ENCODE assay signal across 2 cellular contexts in the genomic region with DNA sequence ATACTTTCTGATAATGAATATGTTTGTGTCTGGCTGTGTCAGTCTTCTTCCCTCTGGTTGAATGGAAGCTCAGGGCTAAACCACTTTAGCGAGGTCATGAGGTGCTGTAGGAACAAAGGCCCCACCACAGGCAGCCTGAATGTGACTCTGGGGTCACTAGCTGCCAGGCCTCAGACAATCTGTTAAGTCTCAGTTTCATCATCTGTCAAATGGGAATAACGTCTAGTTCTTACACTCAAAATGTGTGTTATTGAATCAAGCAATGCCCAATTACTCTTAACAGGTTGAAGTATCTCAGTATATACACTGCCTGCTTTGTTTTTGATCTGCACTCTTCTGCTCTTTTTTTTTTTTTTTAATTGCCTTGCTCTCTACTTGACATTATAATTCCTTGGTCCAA.
A peak's percentile ranks its signal among the peaks of the same experiment; 100 is the strongest.
TF ChIP-seq lines count a peak whose summit lies in the region.

No MANE protein-coding gene starts in this region.

TF ChIP-seq in GM23338, 12 proteins besides CTCF, POLR2A, EP300 and RAD21 (continued from another document):
- TF ChIP-seq, protein P1, sequence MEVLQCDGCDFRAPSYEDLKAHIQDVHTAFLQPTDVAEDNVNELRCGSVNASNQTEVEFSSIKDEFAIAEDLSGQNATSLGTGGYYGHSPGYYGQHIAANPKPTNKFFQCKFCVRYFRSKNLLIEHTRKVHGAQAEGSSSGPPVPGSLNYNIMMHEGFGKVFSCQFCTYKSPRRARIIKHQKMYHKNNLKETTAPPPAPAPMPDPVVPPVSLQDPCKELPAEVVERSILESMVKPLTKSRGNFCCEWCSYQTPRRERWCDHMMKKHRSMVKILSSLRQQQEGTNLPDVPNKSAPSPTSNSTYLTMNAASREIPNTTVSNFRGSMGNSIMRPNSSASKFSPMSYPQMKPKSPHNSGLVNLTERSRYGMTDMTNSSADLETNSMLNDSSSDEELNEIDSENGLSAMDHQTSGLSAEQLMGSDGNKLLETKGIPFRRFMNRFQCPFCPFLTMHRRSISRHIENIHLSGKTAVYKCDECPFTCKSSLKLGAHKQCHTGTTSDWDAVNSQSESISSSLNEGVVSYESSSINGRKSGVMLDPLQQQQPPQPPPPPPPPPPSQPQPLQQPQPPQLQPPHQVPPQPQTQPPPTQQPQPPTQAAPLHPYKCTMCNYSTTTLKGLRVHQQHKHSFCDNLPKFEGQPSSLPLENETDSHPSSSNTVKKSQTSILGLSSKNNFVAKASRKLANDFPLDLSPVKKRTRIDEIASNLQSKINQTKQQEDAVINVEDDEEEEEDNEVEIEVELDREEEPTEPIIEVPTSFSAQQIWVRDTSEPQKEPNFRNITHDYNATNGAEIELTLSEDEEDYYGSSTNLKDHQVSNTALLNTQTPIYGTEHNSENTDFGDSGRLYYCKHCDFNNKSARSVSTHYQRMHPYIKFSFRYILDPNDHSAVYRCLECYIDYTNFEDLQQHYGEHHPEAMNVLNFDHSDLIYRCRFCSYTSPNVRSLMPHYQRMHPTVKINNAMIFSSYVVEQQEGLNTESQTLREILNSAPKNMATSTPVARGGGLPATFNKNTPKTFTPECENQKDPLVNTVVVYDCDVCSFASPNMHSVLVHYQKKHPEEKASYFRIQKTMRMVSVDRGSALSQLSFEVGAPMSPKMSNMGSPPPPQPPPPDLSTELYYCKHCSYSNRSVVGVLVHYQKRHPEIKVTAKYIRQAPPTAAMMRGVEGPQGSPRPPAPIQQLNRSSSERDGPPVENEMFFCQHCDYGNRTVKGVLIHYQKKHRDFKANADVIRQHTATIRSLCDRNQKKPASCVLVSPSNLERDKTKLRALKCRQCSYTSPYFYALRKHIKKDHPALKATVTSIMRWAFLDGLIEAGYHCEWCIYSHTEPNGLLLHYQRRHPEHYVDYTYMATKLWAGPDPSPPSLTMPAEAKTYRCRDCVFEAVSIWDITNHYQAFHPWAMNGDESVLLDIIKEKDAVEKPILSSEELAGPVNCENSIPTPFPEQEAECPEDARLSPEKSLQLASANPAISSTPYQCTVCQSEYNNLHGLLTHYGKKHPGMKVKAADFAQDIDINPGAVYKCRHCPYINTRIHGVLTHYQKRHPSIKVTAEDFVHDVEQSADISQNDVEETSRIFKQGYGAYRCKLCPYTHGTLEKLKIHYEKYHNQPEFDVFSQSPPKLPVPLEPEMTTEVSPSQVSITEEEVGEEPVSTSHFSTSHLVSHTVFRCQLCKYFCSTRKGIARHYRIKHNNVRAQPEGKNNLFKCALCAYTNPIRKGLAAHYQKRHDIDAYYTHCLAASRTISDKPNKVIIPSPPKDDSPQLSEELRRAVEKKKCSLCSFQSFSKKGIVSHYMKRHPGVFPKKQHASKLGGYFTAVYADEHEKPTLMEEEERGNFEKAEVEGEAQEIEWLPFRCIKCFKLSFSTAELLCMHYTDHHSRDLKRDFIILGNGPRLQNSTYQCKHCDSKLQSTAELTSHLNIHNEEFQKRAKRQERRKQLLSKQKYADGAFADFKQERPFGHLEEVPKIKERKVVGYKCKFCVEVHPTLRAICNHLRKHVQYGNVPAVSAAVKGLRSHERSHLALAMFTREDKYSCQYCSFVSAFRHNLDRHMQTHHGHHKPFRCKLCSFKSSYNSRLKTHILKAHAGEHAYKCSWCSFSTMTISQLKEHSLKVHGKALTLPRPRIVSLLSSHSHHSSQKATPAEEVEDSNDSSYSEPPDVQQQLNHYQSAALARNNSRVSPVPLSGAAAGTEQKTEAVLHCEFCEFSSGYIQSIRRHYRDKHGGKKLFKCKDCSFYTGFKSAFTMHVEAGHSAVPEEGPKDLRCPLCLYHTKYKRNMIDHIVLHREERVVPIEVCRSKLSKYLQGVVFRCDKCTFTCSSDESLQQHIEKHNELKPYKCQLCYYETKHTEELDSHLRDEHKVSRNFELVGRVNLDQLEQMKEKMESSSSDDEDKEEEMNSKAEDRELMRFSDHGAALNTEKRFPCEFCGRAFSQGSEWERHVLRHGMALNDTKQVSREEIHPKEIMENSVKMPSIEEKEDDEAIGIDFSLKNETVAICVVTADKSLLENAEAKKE (CRISPR knock-in tag; IDR thresholded peaks at IDR 0.05), result no peak
- TF ChIP-seq CREB1 (CRISPR knock-in tag; IDR thresholded peaks at IDR 0.05; ENCODE audit: low read depth) (no peak), ZNF114 (CRISPR knock-in tag; IDR thresholded peaks at IDR 0.05) (no peak), EZH2phosphoT487 (IDR thresholded peaks at IDR 0.05; ENCODE audit: unreplicated experiment) (no peak), JUNB (IDR thresholded peaks at IDR 0.05; ENCODE audit: unreplicated experiment) (no peak), STAT1 (IDR thresholded peaks at IDR 0.05; ENCODE audit: unreplicated experiment) (no peak), EZH2 (IDR thresholded peaks at IDR 0.05; ENCODE audit: low read depth, unreplicated experiment) (no peak), POLR2AphosphoS5 (IDR thresholded peaks at IDR 0.05; ENCODE audit: low read depth) (no peak)
- TF ChIP-seq, protein P2, sequence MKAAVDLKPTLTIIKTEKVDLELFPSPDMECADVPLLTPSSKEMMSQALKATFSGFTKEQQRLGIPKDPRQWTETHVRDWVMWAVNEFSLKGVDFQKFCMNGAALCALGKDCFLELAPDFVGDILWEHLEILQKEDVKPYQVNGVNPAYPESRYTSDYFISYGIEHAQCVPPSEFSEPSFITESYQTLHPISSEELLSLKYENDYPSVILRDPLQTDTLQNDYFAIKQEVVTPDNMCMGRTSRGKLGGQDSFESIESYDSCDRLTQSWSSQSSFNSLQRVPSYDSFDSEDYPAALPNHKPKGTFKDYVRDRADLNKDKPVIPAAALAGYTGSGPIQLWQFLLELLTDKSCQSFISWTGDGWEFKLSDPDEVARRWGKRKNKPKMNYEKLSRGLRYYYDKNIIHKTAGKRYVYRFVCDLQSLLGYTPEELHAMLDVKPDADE (IDR thresholded peaks at IDR 0.05), result no peak
- TF ChIP-seq, protein P3, sequence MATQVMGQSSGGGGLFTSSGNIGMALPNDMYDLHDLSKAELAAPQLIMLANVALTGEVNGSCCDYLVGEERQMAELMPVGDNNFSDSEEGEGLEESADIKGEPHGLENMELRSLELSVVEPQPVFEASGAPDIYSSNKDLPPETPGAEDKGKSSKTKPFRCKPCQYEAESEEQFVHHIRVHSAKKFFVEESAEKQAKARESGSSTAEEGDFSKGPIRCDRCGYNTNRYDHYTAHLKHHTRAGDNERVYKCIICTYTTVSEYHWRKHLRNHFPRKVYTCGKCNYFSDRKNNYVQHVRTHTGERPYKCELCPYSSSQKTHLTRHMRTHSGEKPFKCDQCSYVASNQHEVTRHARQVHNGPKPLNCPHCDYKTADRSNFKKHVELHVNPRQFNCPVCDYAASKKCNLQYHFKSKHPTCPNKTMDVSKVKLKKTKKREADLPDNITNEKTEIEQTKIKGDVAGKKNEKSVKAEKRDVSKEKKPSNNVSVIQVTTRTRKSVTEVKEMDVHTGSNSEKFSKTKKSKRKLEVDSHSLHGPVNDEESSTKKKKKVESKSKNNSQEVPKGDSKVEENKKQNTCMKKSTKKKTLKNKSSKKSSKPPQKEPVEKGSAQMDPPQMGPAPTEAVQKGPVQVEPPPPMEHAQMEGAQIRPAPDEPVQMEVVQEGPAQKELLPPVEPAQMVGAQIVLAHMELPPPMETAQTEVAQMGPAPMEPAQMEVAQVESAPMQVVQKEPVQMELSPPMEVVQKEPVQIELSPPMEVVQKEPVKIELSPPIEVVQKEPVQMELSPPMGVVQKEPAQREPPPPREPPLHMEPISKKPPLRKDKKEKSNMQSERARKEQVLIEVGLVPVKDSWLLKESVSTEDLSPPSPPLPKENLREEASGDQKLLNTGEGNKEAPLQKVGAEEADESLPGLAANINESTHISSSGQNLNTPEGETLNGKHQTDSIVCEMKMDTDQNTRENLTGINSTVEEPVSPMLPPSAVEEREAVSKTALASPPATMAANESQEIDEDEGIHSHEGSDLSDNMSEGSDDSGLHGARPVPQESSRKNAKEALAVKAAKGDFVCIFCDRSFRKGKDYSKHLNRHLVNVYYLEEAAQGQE (IDR thresholded peaks at IDR 0.05; ENCODE audit: unreplicated experiment), result no peak

TF ChIP-seq in WTC11, 78 proteins besides CTCF, POLR2A, EP300 and RAD21 (continued from another document):
- TF ChIP-seq, protein P4, sequence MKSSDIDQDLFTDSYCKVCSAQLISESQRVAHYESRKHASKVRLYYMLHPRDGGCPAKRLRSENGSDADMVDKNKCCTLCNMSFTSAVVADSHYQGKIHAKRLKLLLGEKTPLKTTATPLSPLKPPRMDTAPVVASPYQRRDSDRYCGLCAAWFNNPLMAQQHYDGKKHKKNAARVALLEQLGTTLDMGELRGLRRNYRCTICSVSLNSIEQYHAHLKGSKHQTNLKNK (CRISPR knock-in tag; IDR thresholded peaks at IDR 0.05), result no peak
- TF ChIP-seq PRRX2 (CRISPR knock-in tag; IDR thresholded peaks at IDR 0.05), result no peak
- TF ChIP-seq, protein P5, sequence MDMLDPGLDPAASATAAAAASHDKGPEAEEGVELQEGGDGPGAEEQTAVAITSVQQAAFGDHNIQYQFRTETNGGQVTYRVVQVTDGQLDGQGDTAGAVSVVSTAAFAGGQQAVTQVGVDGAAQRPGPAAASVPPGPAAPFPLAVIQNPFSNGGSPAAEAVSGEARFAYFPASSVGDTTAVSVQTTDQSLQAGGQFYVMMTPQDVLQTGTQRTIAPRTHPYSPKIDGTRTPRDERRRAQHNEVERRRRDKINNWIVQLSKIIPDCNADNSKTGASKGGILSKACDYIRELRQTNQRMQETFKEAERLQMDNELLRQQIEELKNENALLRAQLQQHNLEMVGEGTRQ (CRISPR knock-in tag; IDR thresholded peaks at IDR 0.05), result 0 out of 2 replicates have a peak, but pooled peaks have one; percentile 10
- no peak for TF ChIP-seq ATF1 (CRISPR knock-in tag; IDR thresholded peaks at IDR 0.05)
- peak; percentile 79; the same call in 1 of the 2 replicates for TF ChIP-seq GTF2I (CRISPR knock-in tag; conservative IDR thresholded peaks at IDR 0.05)
- TF ChIP-seq MYBL2 (CRISPR knock-in tag; IDR thresholded peaks at IDR 0.05), result no peak
